ENCODE assay signal across 9 cellular contexts in the genomic region with DNA sequence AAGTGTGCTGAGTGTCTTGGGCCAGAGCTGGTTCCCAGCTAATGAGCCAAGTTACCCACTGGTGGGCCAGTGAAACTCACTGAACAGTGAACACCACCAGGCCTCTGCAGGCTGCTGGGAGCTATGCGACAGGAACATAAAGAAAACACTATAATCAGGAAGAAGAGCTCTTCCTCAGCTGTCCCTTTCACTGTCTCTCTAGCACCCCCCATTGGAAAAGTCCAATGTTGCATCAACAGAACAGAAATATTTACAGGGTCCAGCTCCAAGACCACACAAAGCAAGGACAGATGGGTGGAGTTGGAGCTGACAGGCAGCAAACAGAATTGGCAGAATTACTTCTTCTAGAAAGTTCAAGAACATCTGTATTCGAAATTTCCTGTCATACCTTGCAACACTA.
DNase-seq lines count a peak whose midpoint lies in the region; ATAC-seq and TF ChIP-seq lines count a peak whose summit lies in the region.
"Had no signal": no experiment of that assay in that cellular context is flagged by ENCODE, and none has a peak within 500 bp of the region (broad histone marks: within the 10 kb centered on the region; RNA-seq: fewer than 3 reads in every experiment).

No MANE protein-coding gene starts in this region.

- ATAC-seq in HG03025 (IDR thresholded peaks at IDR 0.05; ENCODE audit: low FRiP score, unreplicated experiment) = no peak
- ATAC-seq in HG03354 (IDR thresholded peaks at IDR 0.05; ENCODE audit: poor library complexity, severe bottlenecking, unreplicated experiment) = no peak
- ATAC-seq: naive thymus-derived CD4-positive, alpha-beta T cell had no signal

- H2BK120ac ChIP-seq in mesendoderm (ENCODE audit: low read depth, low read length) = no peak overlapping the region

- H4K8ac ChIP-seq in mesendoderm (ENCODE audit: low read depth, low read length) = no peak overlapping the region

- no CpG with 5 or more reads among the region's 2 CpGs for WGBS in mesendoderm (ENCODE audit: extremely low coverage, insufficient coverage, low lambda C conversion rate)

- TF ChIP-seq CTCF in KMS-11 (conservative IDR thresholded peaks at IDR 0.05; ENCODE audit: low read depth, low read length) (0 out of 2 replicates have a peak, but pooled peaks have one; percentile 32), WI38 (IDR thresholded peaks at IDR 0.05; ENCODE audit: low read depth, low read length) (peak; percentile 17; the same call in 1 of the 2 replicates)

- no peak overlapping the region for H2AK5ac ChIP-seq in mesendoderm (ENCODE audit: low read length)

- H3K4me3 ChIP-seq in KMS-11 (IDR thresholded peaks at IDR 0.05; ENCODE audit: insufficient read depth, low read depth, low read length) = no peak overlapping the region
- no peak overlapping the region for H3K4me3 ChIP-seq in WI38 (ENCODE audit: low read depth, low read length)
- no peak overlapping the region for H3K4me3 ChIP-seq in mesendoderm (ENCODE audit: low read length)

- H3K4me2 ChIP-seq in KMS-11 (no peak overlapping the region), mesendoderm (ENCODE audit: low read length) (no peak overlapping the region)

- H3K27me3 ChIP-seq in KMS-11 (ENCODE audit: insufficient read depth, low read depth) (no peaks in the 10 kb centered on the region), mesendoderm (ENCODE audit: insufficient read depth, low read length, poor library complexity) (no peaks in the 10 kb centered on the region)

- no peak overlapping the region for H3K9ac ChIP-seq in KMS-11
- H3K9ac ChIP-seq in mesendoderm (ENCODE audit: low read length) = no peak overlapping the region

- H3K18ac ChIP-seq in mesendoderm (ENCODE audit: low read length) = no peak overlapping the region

- H2BK5ac ChIP-seq in mesendoderm (ENCODE audit: low read length) = no peak overlapping the region

- no peaks in the 10 kb centered on the region for H3K79me1 ChIP-seq in mesendoderm (ENCODE audit: low read length)

- intact Hi-C loops in posterior vena cava (cut with DNase I) = no loop called here

- H2AFZ ChIP-seq in KMS-11 (ENCODE audit: low read depth) = no peak overlapping the region

- no peak overlapping the region for H3K56ac ChIP-seq in mesendoderm (ENCODE audit: low read length)

- H3K23ac ChIP-seq in mesendoderm (ENCODE audit: low read length) = no peak overlapping the region

- DNase-seq in ELF-1 (ENCODE audit: low read depth, low spot score) = peak; percentile 10
- DNase-seq in mesendoderm = peak; percentile 72
- no peak for DNase-seq in NCI-H2227 (lab: John Stamatoyannopoulos, UW; ENCODE audit: unreplicated experiment)
- no peak for DNase-seq in posterior vena cava (ENCODE audit: low spot score)
- DNase-seq: naive thymus-derived CD4-positive, alpha-beta T cell had no signal

- no peak overlapping the region for H3K27ac ChIP-seq in KMS-11
- no peak overlapping the region for H3K27ac ChIP-seq in mesendoderm (ENCODE audit: low read depth, low read length)

- H3K4me1 ChIP-seq in KMS-11 (ENCODE audit: low read depth, poor library complexity, severe bottlenecking) (no peaks in the 10 kb centered on the region), mesendoderm (ENCODE audit: control insufficient read depth, low read depth, low read length) (no peaks in the 10 kb centered on the region)

- H3K36me3 ChIP-seq in KMS-11 (ENCODE audit: insufficient read depth) (no peaks in the 10 kb centered on the region), mesendoderm (ENCODE audit: control insufficient read depth, insufficient read depth, low read length) (no peaks in the 10 kb centered on the region)

- no peak overlapping the region for H4K5ac ChIP-seq in mesendoderm (ENCODE audit: low read length)

- no peak overlapping the region for H3K4ac ChIP-seq in mesendoderm (ENCODE audit: low read depth, low read length)

- no peak overlapping the region for H2BK15ac ChIP-seq in mesendoderm (replicated peaks; ENCODE audit: low read depth)

- no peaks in the 10 kb centered on the region for H4K20me1 ChIP-seq in KMS-11 (ENCODE audit: insufficient read depth)

- H3K79me2 ChIP-seq in KMS-11 (ENCODE audit: insufficient read depth, low read depth) (no peaks in the 10 kb centered on the region), mesendoderm (ENCODE audit: control insufficient read depth, insufficient read depth, low read length) (no peaks in the 10 kb centered on the region)

Comparison
In these comparisons a context has a peak if more than half of its experiments do, and no peak if none do; other contexts are left out.
1. DNase-seq: peak in ELF-1 (single experiment) and mesendoderm (single experiment); none in NCI-H2227 (single experiment) and posterior vena cava (single experiment).